22 cellular contexts compared by ENCODE assay signal in the genomic region with DNA sequence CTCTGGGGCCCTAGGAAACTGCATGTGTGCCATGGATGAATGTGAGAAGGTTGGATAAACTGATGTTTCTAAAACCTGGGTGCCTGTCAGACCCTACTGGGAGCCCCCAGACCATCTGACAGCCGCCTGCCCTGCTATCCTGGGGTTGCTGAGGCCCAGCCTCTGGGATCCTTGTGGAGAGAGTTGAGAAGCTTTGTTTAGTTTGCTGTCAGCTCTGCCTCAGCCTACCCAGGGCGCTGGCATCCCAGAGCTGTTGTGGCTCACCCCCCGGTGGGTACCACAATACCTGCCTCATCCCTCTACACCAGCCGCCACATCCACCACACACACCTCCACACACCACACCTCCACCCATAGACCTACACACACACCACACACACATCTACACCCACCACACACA. TPM values are rescaled to one million over a fixed set of nuclear protein-coding genes. Genes with fewer than 3 reads are reported as not detected.
DNase-seq lines count a peak whose midpoint lies in the region; ATAC-seq, FAIRE-seq and TF ChIP-seq lines count a peak whose summit lies in the region.
"Had no signal": no experiment of that assay in that cellular context is flagged by ENCODE, and none has a peak within 500 bp of the region (broad histone marks: within the 10 kb centered on the region; RNA-seq: fewer than 3 reads in every experiment).

No MANE protein-coding gene starts in this region.

- H3K9me3 ChIP-seq in DND-41 (ENCODE audit: insufficient read depth, low read length, severe bottlenecking): no peaks in the 10 kb centered on the region
- no peaks in the 10 kb centered on the region for H3K9me3 ChIP-seq in RWPE2 (ENCODE audit: severe bottlenecking)
- no peaks in the 10 kb centered on the region for H3K9me3 ChIP-seq in kidney (ENCODE audit: control insufficient read depth in 1 of 2, low read length in 2 of 2)

- FAIRE-seq in kidney (lab: Jason Lieb, UNC): no peak

- no peak for TF ChIP-seq CTCF in DND-41 (IDR thresholded peaks at IDR 0.05; ENCODE audit: borderline replicate concordance, extremely low read depth, low read length, poor library complexity, severe bottlenecking)
- no peak for TF ChIP-seq CTCF in RWPE2 (IDR thresholded peaks at IDR 0.05; ENCODE audit: poor library complexity, severe bottlenecking)
- no peak for TF ChIP-seq CTCF in kidney (IDR thresholded peaks at IDR 0.05; ENCODE audit: borderline replicate concordance, extremely low read depth, insufficient read depth)

- H3K27ac ChIP-seq in DND-41 (ENCODE audit: low read length) (no peak overlapping the region), RWPE2 (ENCODE audit: poor library complexity, severe bottlenecking) (no peak overlapping the region), kidney (ENCODE audit: low read depth in 2 of 2, low read length in 2 of 2) (no peak overlapping the region)
- H3K27ac ChIP-seq: 22Rv1, HL-60, PC-9 had no signal

- H4K20me1 ChIP-seq in DND-41 (ENCODE audit: insufficient read depth, low read length): peaks cover 3% of the 10 kb centered on the region; the same call in 1 of the 2 replicates

- H3K9ac ChIP-seq in DND-41 (ENCODE audit: low read depth, low read length) (no peak overlapping the region), kidney (ENCODE audit: low read length in 2 of 2) (no peak overlapping the region)

- H3K4me3 ChIP-seq in DND-41 (ENCODE audit: low read depth in 1 of 2, low read length in 2 of 2) (no peak overlapping the region), RWPE2 (ENCODE audit: severe bottlenecking) (no peak overlapping the region), kidney (ENCODE audit: low read length in 2 of 2) (no peak overlapping the region)
- H3K4me3 ChIP-seq: PC-9 had no signal

- DNase-seq in activated CD4-positive, alpha-beta T cell treated with anti-CD3 and anti-CD28 coated beads, Interleukin-2, amount 10 ng/mL, durations not matched to agents 24 days and 14 days: no peak
- no peak for DNase-seq in activated CD4-positive, alpha-beta T cell treated with anti-CD3 and anti-CD28 coated beads, Interleukin-2, amount 50 U/mL, for 4 hours
- DNase-seq in DND-41: no peak
- no peak for DNase-seq in RWPE2 (ENCODE audit: low spot score)
- peak; percentile 43 for DNase-seq in kidney
- DNase-seq in COR-L47 (lab: John Stamatoyannopoulos, UW): no peak
- DNase-seq: Calu3; CD4-positive, alpha-beta memory T cell; H7; Karpas-422; NCI-H1048; NCI-H1436; NCI-H1930; NCI-H226; NCI-H524 treated with DMSO at 0.1 percent for 48 hours; PC-9 had no signal

- ATAC-seq in DND-41 (ENCODE audit: insufficient read depth, low read depth): peak; percentile 25; the same call in 1 of the 3 replicates
- peak; percentile 36 for ATAC-seq in RWPE2 (ENCODE audit: low read depth)
- ATAC-seq in activated CD4-positive, CD25-positive, alpha-beta regulatory T cell treated with anti-CD3 and anti-CD28 coated beads, Interleukin-2, amount 50 U/mL, for 24 hours: no peak
- ATAC-seq in GM18505 (IDR thresholded peaks at IDR 0.05; ENCODE audit: unreplicated experiment): no peak

- H3K36me3 Mint-ChIP-seq in activated CD4-positive, alpha-beta T cell treated with anti-CD3 and anti-CD28 coated beads, Interleukin-2, amount 10 ng/mL, durations not matched to agents 24 days and 14 days (ENCODE audit: low read depth): peaks cover 15% of the 10 kb centered on the region

- H2AFZ ChIP-seq in DND-41 (ENCODE audit: low read depth, low read length): no peak overlapping the region
- H2AFZ ChIP-seq: PC-9 had no signal

- no peaks in the 10 kb centered on the region for H3K79me2 ChIP-seq in DND-41 (ENCODE audit: insufficient read depth, low read length)

- H3K4me1 ChIP-seq in DND-41 (ENCODE audit: insufficient read depth, low read length) (no peaks in the 10 kb centered on the region), RWPE2 (ENCODE audit: insufficient read depth, poor library complexity, severe bottlenecking) (no peaks in the 10 kb centered on the region), kidney (ENCODE audit: control insufficient read depth in 1 of 2, insufficient read depth in 1 of 2, low read depth in 1 of 2, low read length in 2 of 2) (no peaks in the 10 kb centered on the region)

- no peak overlapping the region for H3K4me3 Mint-ChIP-seq in activated CD4-positive, alpha-beta T cell treated with anti-CD3 and anti-CD28 coated beads, Interleukin-2, amount 10 ng/mL, durations not matched to agents 24 days and 14 days
- H3K4me3 Mint-ChIP-seq: B cell; CD4-positive, alpha-beta memory T cell had no signal

- TF ChIP-seq POLR2A in GM18505 (IDR thresholded peaks at IDR 0.05; ENCODE audit: borderline replicate concordance, extremely low read depth, insufficient read depth, insufficient read length): no peak

- no peaks in the 10 kb centered on the region for H3K27me3 Mint-ChIP-seq in activated CD4-positive, alpha-beta T cell treated with anti-CD3 and anti-CD28 coated beads, Interleukin-2, amount 10 ng/mL, durations not matched to agents 24 days and 14 days
- H3K27me3 Mint-ChIP-seq: B cell; CD4-positive, alpha-beta memory T cell; IgD-negative memory B cell had no signal

- peaks cover 35% of the 10 kb centered on the region for H3K36me3 ChIP-seq in DND-41 (ENCODE audit: insufficient read depth, low read length)
- no peaks in the 10 kb centered on the region for H3K36me3 ChIP-seq in RWPE2 (ENCODE audit: low read depth)
- peaks cover 29 to 50% of the 10 kb centered on the region in 2 donors for H3K36me3 ChIP-seq in kidney (ENCODE audit: control insufficient read depth in 1 of 2, insufficient read depth in 2 of 2, low read length in 2 of 2)

- H3K9me3 Mint-ChIP-seq in activated CD4-positive, alpha-beta T cell treated with anti-CD3 and anti-CD28 coated beads, Interleukin-2, amount 10 ng/mL, durations not matched to agents 24 days and 14 days: no peaks in the 10 kb centered on the region
- H3K9me3 Mint-ChIP-seq: CD4-positive, alpha-beta memory T cell; IgD-negative memory B cell had no signal

- peak overlapping the region; percentile 48 for H3K27ac Mint-ChIP-seq in activated CD4-positive, alpha-beta T cell treated with anti-CD3 and anti-CD28 coated beads, Interleukin-2, amount 10 ng/mL, durations not matched to agents 24 days and 14 days
- H3K27ac Mint-ChIP-seq: CD4-positive, alpha-beta memory T cell; IgD-negative memory B cell had no signal

- intact Hi-C loops in activated CD4-positive, alpha-beta T cell treated with anti-CD3 and anti-CD28 coated beads, Interleukin-2, amount 10 ng/mL, durations not matched to agents 24 days and 14 days (cut with micrococcal nuclease): no loop called here
- intact Hi-C loops in kidney (cut with DNase I): loop anchor here (10.0 kb wide), 1 partner anchor 242 kb away; no protein-coding TSS in a partner anchor

- no peak overlapping the region for H3K4me2 ChIP-seq in DND-41 (ENCODE audit: insufficient read depth, low read length)
- H3K4me2 ChIP-seq: PC-9 had no signal

- H3K4me1 Mint-ChIP-seq in activated CD4-positive, alpha-beta T cell treated with anti-CD3 and anti-CD28 coated beads, Interleukin-2, amount 10 ng/mL, durations not matched to agents 24 days and 14 days: peaks cover 1% of the 10 kb centered on the region

- H3K27me3 ChIP-seq in DND-41 (ENCODE audit: insufficient read depth, low read length, poor library complexity) (no peaks in the 10 kb centered on the region), RWPE2 (ENCODE audit: insufficient read depth, poor library complexity, severe bottlenecking) (no peaks in the 10 kb centered on the region)

RNA-seq across cellular contexts. Expression of a gene that starts 38.5 kb away (rescaled TPM):
- 0.57 and 0.72 TPM in 2 replicates for total RNA-seq in activated CD4-positive, alpha-beta T cell treated with anti-CD3 and anti-CD28 coated beads, Interleukin-2, amount 10 ng/mL, durations not matched to agents 24 days and 14 days
- total RNA-seq in kidney: 37.7 TPM
- polyA plus RNA-seq in kidney (ENCODE audit: insufficient read depth, low read depth, low replicate concordance): 234 TPM

RNA-seq across cellular contexts. Expression of a gene that starts 42.7 kb away (rescaled TPM):
- total RNA-seq in activated CD4-positive, alpha-beta T cell treated with anti-CD3 and anti-CD28 coated beads, Interleukin-2, amount 10 ng/mL, durations not matched to agents 24 days and 14 days: 16.8 and 18.7 TPM in 2 replicates
- total RNA-seq in kidney: 68.2 TPM
- 67.0 TPM for polyA plus RNA-seq in kidney (ENCODE audit: insufficient read depth, low read depth, low replicate concordance)

RNA-seq across cellular contexts. Expression of a gene that starts 57.5 kb away (rescaled TPM):
- total RNA-seq in activated CD4-positive, alpha-beta T cell treated with anti-CD3 and anti-CD28 coated beads, Interleukin-2, amount 10 ng/mL, durations not matched to agents 24 days and 14 days: 334 and 343 TPM in 2 replicates
- total RNA-seq in kidney: 26.4 TPM
- 10.2 TPM for polyA plus RNA-seq in kidney (ENCODE audit: insufficient read depth, low read depth, low replicate concordance)

Comparison
In these comparisons a context has a peak if more than half of its experiments do, and no peak if none do; other contexts are left out.
1. ATAC-seq: peak in DND-41 (single experiment) and RWPE2 (single experiment); none in activated CD4-positive, CD25-positive, alpha-beta regulatory T cell treated with anti-CD3 and anti-CD28 coated beads, Interleukin-2, amount 50 U/mL, for 24 hours (0 of 2) and GM18505 (single experiment).
2. RNA of a gene that starts 38.5 kb away (total RNA-seq): 37.7 TPM in kidney (single experiment); 0.57 to 0.72 TPM in activated CD4-positive, alpha-beta T cell treated with anti-CD3 and anti-CD28 coated beads, Interleukin-2, amount 10 ng/mL, durations not matched to agents 24 days and 14 days; every median in the first group is over 10 times any median in the second.
3. RNA of a gene that starts 57.5 kb away (total RNA-seq): 334 to 343 TPM in activated CD4-positive, alpha-beta T cell treated with anti-CD3 and anti-CD28 coated beads, Interleukin-2, amount 10 ng/mL, durations not matched to agents 24 days and 14 days; 26.4 TPM in kidney (single experiment); every median in the first group is over 10 times any median in the second.